1 cellular context compared by ENCODE assay signal in genomic region chr2:3423492-3424170, GRCh38.
TF ChIP-seq lines count a peak whose summit lies in the region.

No MANE protein-coding gene starts in this region.

TF ChIP-seq in HepG2, 621 proteins besides CTCF, POLR2A, EP300 and RAD21 (continued from another document and continues in another):
- TF ChIP-seq ZHX2 (IDR thresholded peaks at IDR 0.05; ENCODE audit: low read depth) (no peak), ZHX2 (CRISPR knock-in tag; IDR thresholded peaks at IDR 0.05; ENCODE audit: borderline replicate concordance) (no peak), PCBP2 (optimal IDR thresholded peaks at IDR 0.05; ENCODE audit: low read depth, low read length, poor library complexity, severe bottlenecking) (no peak), TAF1 (CRISPR knock-in tag; IDR thresholded peaks at IDR 0.05) (no peak), DPF2 (CRISPR knock-in tag; IDR thresholded peaks at IDR 0.05; ENCODE audit: borderline replicate concordance, low read depth) (no peak), FOXP1 (IDR thresholded peaks at IDR 0.05) (no peak), FOXP1 (CRISPR knock-in tag; IDR thresholded peaks at IDR 0.05) (0 out of 2 replicates have a peak, but pooled peaks have one; percentile 44), THAP11 (CRISPR knock-in tag; IDR thresholded peaks at IDR 0.05) (peak; percentile 68), RFXAP (CRISPR knock-in tag; IDR thresholded peaks at IDR 0.05; ENCODE audit: borderline replicate concordance) (no peak), THAP9 (CRISPR knock-in tag; IDR thresholded peaks at IDR 0.05; ENCODE audit: borderline replicate concordance) (peak; percentile 24; the same call in 1 of the 2 replicates), IRF2 (CRISPR knock-in tag; IDR thresholded peaks at IDR 0.05) (no peak), PRMT3 (CRISPR knock-in tag; IDR thresholded peaks at IDR 0.05; ENCODE audit: borderline replicate concordance, low read depth) (no peak), CENPX (CRISPR knock-in tag; IDR thresholded peaks at IDR 0.05) (no peak), HNRNPK (IDR thresholded peaks at IDR 0.05; ENCODE audit: low read depth, low read length, poor library complexity, severe bottlenecking) (no peak), NFIC (IDR thresholded peaks at IDR 0.05; ENCODE audit: low read length) (no peak), ZNF720 (CRISPR knock-in tag; IDR thresholded peaks at IDR 0.05) (no peak), ZNF124 (CRISPR knock-in tag; IDR thresholded peaks at IDR 0.05) (no peak), ZNF557 (CRISPR knock-in tag; IDR thresholded peaks at IDR 0.05) (no peak), PHF8 (CRISPR knock-in tag; IDR thresholded peaks at IDR 0.05) (no peak), SMC3 (IDR thresholded peaks at IDR 0.05; ENCODE audit: low read length) (peak; percentile 89), HCFC1 (IDR thresholded peaks at IDR 0.05; ENCODE audit: low read depth, low read length) (no peak), XRCC5 (optimal IDR thresholded peaks at IDR 0.05; ENCODE audit: low read length) (peak; percentile 95), FOXO1 (CRISPR knock-in tag; IDR thresholded peaks at IDR 0.05) (no peak), ZNF501 (CRISPR knock-in tag; IDR thresholded peaks at IDR 0.05) (no peak), HOXA9 (CRISPR knock-in tag; IDR thresholded peaks at IDR 0.05; ENCODE audit: borderline replicate concordance) (no peak), ZNF879 (CRISPR knock-in tag; IDR thresholded peaks at IDR 0.05) (no peak), ZNF18 (CRISPR knock-in tag; IDR thresholded peaks at IDR 0.05; ENCODE audit: insufficient replicate concordance) (no peak), PITX1 (CRISPR knock-in tag; IDR thresholded peaks at IDR 0.05) (no peak), PHF21A (CRISPR knock-in tag; IDR thresholded peaks at IDR 0.05) (no peak), ZKSCAN8 (CRISPR knock-in tag; IDR thresholded peaks at IDR 0.05; ENCODE audit: borderline replicate concordance) (no peak), ZNF282 (IDR thresholded peaks at IDR 0.05; ENCODE audit: partially characterized antibody) (no peak)
- TF ChIP-seq, protein P1, sequence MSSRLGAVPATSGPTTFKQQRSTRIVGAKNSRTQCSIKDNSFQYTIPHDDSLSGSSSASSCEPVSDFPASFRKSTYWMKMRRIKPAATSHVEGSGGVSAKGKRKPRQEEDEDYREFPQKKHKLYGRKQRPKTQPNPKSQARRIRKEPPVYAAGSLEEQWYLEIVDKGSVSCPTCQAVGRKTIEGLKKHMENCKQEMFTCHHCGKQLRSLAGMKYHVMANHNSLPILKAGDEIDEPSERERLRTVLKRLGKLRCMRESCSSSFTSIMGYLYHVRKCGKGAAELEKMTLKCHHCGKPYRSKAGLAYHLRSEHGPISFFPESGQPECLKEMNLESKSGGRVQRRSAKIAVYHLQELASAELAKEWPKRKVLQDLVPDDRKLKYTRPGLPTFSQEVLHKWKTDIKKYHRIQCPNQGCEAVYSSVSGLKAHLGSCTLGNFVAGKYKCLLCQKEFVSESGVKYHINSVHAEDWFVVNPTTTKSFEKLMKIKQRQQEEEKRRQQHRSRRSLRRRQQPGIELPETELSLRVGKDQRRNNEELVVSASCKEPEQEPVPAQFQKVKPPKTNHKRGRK (CRISPR knock-in tag; IDR thresholded peaks at IDR 0.05) = no peak
- TF ChIP-seq, protein P2, sequence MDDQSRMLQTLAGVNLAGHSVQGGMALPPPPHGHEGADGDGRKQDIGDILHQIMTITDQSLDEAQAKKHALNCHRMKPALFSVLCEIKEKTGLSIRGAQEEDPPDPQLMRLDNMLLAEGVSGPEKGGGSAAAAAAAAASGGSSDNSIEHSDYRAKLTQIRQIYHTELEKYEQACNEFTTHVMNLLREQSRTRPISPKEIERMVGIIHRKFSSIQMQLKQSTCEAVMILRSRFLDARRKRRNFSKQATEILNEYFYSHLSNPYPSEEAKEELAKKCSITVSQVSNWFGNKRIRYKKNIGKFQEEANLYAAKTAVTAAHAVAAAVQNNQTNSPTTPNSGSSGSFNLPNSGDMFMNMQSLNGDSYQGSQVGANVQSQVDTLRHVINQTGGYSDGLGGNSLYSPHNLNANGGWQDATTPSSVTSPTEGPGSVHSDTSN (CRISPR knock-in tag; IDR thresholded peaks at IDR 0.05; ENCODE audit: borderline replicate concordance) = no peak
- TF ChIP-seq, protein P3, sequence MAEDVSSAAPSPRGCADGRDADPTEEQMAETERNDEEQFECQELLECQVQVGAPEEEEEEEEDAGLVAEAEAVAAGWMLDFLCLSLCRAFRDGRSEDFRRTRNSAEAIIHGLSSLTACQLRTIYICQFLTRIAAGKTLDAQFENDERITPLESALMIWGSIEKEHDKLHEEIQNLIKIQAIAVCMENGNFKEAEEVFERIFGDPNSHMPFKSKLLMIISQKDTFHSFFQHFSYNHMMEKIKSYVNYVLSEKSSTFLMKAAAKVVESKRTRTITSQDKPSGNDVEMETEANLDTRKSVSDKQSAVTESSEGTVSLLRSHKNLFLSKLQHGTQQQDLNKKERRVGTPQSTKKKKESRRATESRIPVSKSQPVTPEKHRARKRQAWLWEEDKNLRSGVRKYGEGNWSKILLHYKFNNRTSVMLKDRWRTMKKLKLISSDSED (CRISPR knock-in tag; IDR thresholded peaks at IDR 0.05) = no peak
- TF ChIP-seq, protein P4, sequence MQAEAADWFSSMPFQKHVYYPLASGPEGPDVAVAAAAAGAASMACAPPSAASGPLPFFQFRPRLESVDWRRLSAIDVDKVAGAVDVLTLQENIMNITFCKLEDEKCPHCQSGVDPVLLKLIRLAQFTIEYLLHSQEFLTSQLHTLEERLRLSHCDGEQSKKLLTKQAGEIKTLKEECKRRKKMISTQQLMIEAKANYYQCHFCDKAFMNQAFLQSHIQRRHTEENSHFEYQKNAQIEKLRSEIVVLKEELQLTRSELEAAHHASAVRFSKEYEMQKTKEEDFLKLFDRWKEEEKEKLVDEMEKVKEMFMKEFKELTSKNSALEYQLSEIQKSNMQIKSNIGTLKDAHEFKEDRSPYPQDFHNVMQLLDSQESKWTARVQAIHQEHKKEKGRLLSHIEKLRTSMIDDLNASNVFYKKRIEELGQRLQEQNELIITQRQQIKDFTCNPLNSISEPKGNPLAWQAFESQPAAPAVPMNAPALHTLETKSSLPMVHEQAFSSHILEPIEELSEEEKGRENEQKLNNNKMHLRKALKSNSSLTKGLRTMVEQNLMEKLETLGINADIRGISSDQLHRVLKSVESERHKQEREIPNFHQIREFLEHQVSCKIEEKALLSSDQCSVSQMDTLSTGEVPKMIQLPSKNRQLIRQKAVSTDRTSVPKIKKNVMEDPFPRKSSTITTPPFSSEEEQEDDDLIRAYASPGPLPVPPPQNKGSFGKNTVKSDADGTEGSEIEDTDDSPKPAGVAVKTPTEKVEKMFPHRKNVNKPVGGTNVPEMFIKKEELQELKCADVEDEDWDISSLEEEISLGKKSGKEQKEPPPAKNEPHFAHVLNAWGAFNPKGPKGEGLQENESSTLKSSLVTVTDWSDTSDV (CRISPR knock-in tag; IDR thresholded peaks at IDR 0.05) = no peak
- TF ChIP-seq, protein P5, sequence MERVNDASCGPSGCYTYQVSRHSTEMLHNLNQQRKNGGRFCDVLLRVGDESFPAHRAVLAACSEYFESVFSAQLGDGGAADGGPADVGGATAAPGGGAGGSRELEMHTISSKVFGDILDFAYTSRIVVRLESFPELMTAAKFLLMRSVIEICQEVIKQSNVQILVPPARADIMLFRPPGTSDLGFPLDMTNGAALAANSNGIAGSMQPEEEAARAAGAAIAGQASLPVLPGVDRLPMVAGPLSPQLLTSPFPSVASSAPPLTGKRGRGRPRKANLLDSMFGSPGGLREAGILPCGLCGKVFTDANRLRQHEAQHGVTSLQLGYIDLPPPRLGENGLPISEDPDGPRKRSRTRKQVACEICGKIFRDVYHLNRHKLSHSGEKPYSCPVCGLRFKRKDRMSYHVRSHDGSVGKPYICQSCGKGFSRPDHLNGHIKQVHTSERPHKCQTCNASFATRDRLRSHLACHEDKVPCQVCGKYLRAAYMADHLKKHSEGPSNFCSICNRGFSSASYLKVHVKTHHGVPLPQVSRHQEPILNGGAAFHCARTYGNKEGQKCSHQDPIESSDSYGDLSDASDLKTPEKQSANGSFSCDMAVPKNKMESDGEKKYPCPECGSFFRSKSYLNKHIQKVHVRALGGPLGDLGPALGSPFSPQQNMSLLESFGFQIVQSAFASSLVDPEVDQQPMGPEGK (CRISPR knock-in tag; IDR thresholded peaks at IDR 0.05) = no peak
- TF ChIP-seq, protein P6, sequence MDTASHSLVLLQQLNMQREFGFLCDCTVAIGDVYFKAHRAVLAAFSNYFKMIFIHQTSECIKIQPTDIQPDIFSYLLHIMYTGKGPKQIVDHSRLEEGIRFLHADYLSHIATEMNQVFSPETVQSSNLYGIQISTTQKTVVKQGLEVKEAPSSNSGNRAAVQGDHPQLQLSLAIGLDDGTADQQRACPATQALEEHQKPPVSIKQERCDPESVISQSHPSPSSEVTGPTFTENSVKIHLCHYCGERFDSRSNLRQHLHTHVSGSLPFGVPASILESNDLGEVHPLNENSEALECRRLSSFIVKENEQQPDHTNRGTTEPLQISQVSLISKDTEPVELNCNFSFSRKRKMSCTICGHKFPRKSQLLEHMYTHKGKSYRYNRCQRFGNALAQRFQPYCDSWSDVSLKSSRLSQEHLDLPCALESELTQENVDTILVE (CRISPR knock-in tag; IDR thresholded peaks at IDR 0.05) = no peak
- TF ChIP-seq, protein P7, sequence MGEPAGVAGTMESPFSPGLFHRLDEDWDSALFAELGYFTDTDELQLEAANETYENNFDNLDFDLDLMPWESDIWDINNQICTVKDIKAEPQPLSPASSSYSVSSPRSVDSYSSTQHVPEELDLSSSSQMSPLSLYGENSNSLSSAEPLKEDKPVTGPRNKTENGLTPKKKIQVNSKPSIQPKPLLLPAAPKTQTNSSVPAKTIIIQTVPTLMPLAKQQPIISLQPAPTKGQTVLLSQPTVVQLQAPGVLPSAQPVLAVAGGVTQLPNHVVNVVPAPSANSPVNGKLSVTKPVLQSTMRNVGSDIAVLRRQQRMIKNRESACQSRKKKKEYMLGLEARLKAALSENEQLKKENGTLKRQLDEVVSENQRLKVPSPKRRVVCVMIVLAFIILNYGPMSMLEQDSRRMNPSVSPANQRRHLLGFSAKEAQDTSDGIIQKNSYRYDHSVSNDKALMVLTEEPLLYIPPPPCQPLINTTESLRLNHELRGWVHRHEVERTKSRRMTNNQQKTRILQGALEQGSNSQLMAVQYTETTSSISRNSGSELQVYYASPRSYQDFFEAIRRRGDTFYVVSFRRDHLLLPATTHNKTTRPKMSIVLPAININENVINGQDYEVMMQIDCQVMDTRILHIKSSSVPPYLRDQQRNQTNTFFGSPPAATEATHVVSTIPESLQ (CRISPR knock-in tag; conservative IDR thresholded peaks at IDR 0.05) = no peak
